Comparison of ENCODE assay signal across 2 cellular contexts in genomic region chr4:96366632-96367031, GRCh38.
TF ChIP-seq lines count a peak whose summit lies in the region.

No MANE protein-coding gene starts in this region.

TF ChIP-seq in SK-N-SH, 30 proteins besides CTCF, POLR2A, EP300 and RAD21 (continued from another document):
- TF ChIP-seq, protein P1, sequence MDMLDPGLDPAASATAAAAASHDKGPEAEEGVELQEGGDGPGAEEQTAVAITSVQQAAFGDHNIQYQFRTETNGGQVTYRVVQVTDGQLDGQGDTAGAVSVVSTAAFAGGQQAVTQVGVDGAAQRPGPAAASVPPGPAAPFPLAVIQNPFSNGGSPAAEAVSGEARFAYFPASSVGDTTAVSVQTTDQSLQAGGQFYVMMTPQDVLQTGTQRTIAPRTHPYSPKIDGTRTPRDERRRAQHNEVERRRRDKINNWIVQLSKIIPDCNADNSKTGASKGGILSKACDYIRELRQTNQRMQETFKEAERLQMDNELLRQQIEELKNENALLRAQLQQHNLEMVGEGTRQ (IDR thresholded peaks at IDR 0.05; ENCODE audit: borderline replicate concordance, low read depth, low read length): no peak
- no peak for TF ChIP-seq TAF1 (IDR thresholded peaks at IDR 0.05; ENCODE audit: borderline replicate concordance, low read depth, low read length)
- TF ChIP-seq REST (IDR thresholded peaks at IDR 0.05; ENCODE audit: low read depth, low read length): no peak
- TF ChIP-seq SMC3 (IDR thresholded peaks at IDR 0.05; ENCODE audit: low read depth, low read length): no peak
- TF ChIP-seq, protein P2, sequence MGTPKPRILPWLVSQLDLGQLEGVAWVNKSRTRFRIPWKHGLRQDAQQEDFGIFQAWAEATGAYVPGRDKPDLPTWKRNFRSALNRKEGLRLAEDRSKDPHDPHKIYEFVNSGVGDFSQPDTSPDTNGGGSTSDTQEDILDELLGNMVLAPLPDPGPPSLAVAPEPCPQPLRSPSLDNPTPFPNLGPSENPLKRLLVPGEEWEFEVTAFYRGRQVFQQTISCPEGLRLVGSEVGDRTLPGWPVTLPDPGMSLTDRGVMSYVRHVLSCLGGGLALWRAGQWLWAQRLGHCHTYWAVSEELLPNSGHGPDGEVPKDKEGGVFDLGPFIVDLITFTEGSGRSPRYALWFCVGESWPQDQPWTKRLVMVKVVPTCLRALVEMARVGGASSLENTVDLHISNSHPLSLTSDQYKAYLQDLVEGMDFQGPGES (IDR thresholded peaks at IDR 0.05; ENCODE audit: low read depth, low read length): no peak
- no peak for TF ChIP-seq NRF1 (IDR thresholded peaks at IDR 0.05; ENCODE audit: low read depth, low read length)
- no peak for TF ChIP-seq GATA2 (CRISPR knock-in tag; IDR thresholded peaks at IDR 0.05)
- TF ChIP-seq FOXM1 (IDR thresholded peaks at IDR 0.05; ENCODE audit: low read depth): no peak
- no peak for TF ChIP-seq ZBTB33 (IDR thresholded peaks at IDR 0.05; ENCODE audit: borderline replicate concordance, low read depth)
- TF ChIP-seq YY1 (IDR thresholded peaks at IDR 0.05; ENCODE audit: low read depth): no peak
- no peak for TF ChIP-seq ELF1 (IDR thresholded peaks at IDR 0.05)
- no peak for TF ChIP-seq EZH2phosphoT487 (IDR thresholded peaks at IDR 0.05; ENCODE audit: borderline replicate concordance, low read depth)

TF ChIP-seq in SK-N-SH treated with all-trans-retinoic acid at 6 μM for 48 hours, 23 proteins besides CTCF, POLR2A, EP300 and RAD21 (continued from another document):
- no peak for TF ChIP-seq PATZ1 (CRISPR knock-in tag; IDR thresholded peaks at IDR 0.05; ENCODE audit: borderline replicate concordance)
- TF ChIP-seq CSDC2 (CRISPR knock-in tag; IDR thresholded peaks at IDR 0.05): no peak
